In the genomic region with DNA sequence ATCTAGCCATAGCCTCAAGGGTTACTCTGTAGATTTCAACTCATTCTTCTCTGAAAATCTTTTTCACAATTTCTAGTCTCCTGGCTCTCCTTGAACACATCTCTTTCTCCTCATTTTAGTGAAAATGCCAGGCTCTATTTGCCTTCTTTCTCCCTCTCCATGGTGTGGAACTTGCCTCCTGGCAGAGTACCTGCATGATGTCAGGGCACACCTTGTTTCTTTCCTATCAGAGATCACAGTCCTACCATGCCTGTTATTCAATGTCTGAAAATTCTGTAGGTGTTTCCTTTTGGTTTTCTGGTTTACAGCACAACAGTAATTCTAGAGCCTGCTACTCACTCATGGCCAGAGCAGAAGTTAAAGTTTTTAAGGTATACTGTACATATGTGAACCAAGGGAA, we compare ENCODE assay signal across 25 cellular contexts.
"Had no signal": no experiment of that assay in that cellular context is flagged by ENCODE, and none has a peak within 500 bp of the region (broad histone marks: within the 10 kb centered on the region; RNA-seq: fewer than 3 reads in every experiment).

No MANE protein-coding gene starts in this region.

- H3K27ac ChIP-seq: esophagus muscularis mucosa, ovary, skin epidermis, stomach, thyroid gland, upper lobe of left lung, vagina had no signal

- H3K9me3 ChIP-seq: esophagus muscularis mucosa, ovary, stomach, thyroid gland, upper lobe of left lung, vagina had no signal

- H3K4me1 Mint-ChIP-seq: endodermal cell, mesothelial cell of epicardium had no signal

- H3K27me3 Mint-ChIP-seq: central memory CD8-positive, alpha-beta T cell; dendritic cell treated with granulocyte-macrophage colony-stimulating factor and Interleukin-4, amounts not matched to agents 40 ng/mL and 50 ng/mL, for 4 days; naive B cell; progenitor cell of endocrine pancreas; stimulated activated memory B cell treated with anti-CD40 and anti-IgM and Interleukin-4, amounts not matched to agents 10 μg/mL and 1 μg/mL and 100 μg/mL, for 72 hours had no signal

- FAIRE-seq: astrocyte had no signal

- H3K4me1 ChIP-seq: esophagus muscularis mucosa, stomach, vagina had no signal

- H3K36me3 ChIP-seq: esophagus muscularis mucosa, ovary, stomach, thyroid gland, upper lobe of left lung, vagina had no signal

- H3K9me3 Mint-ChIP-seq: central memory CD8-positive, alpha-beta T cell; dendritic cell treated with granulocyte-macrophage colony-stimulating factor and Interleukin-4, amounts not matched to agents 40 ng/mL and 50 ng/mL, for 4 days; endodermal cell; stimulated activated memory B cell treated with anti-CD40 and anti-IgM and Interleukin-4, amounts not matched to agents 10 μg/mL and 1 μg/mL and 100 μg/mL, for 72 hours had no signal

- H3K27ac Mint-ChIP-seq: activated naive CD4-positive, alpha-beta T cell treated with anti-CD3 and anti-CD28 coated beads, Interleukin-2, amount 50 U/mL, for 72 hours; dendritic cell treated with granulocyte-macrophage colony-stimulating factor and Interleukin-4, amounts not matched to agents 40 ng/mL and 50 ng/mL, for 4 days; endodermal cell; mesothelial cell of epicardium; progenitor cell of endocrine pancreas; stimulated activated memory B cell treated with anti-CD40 and anti-IgM and Interleukin-4, amounts not matched to agents 10 μg/mL and 1 μg/mL and 100 μg/mL, for 72 hours had no signal

- H3K4me3 Mint-ChIP-seq: central memory CD8-positive, alpha-beta T cell; dendritic cell treated with granulocyte-macrophage colony-stimulating factor and Interleukin-4, amounts not matched to agents 40 ng/mL and 50 ng/mL, for 4 days; endodermal cell; mesothelial cell of epicardium; naive B cell; stimulated activated memory B cell treated with anti-CD40 and anti-IgM and Interleukin-4, amounts not matched to agents 10 μg/mL and 1 μg/mL and 100 μg/mL, for 72 hours had no signal

- DNase-seq: activated CD4-positive, alpha-beta T cell treated with anti-CD3 and anti-CD28 coated beads for 48 hours; activated CD4-positive, alpha-beta T cell treated with anti-CD3 and anti-CD28 coated beads, Interleukin-2, amount 50 U/mL, for 48 hours; activated CD8-positive, alpha-beta memory T cell treated with anti-CD3 and anti-CD28 coated beads for 24 hours; activated gamma-delta T cell treated with Interleukin-2 at 50 U/mL for 16 hours; endodermal cell; foreskin melanocyte; left ventricle myocardium superior; naive B cell; ovary; stimulated activated CD4-positive, alpha-beta T cell treated with anti-CD3 and anti-CD28 coated beads, Interleukin-4, amount 100 ng/mL, for 24 hours; stomach; upper lobe of left lung had no signal

- ATAC-seq: activated CD4-positive, CD25-positive, alpha-beta regulatory T cell treated with anti-CD3 and anti-CD28 coated beads, Interleukin-2, amount 50 U/mL, for 24 hours; activated naive CD4-positive, alpha-beta T cell treated with anti-CD3 and anti-CD28 coated beads, Interleukin-2, amount 50 U/mL, for 72 hours; left ventricle myocardium superior; sciatic nerve; stimulated activated memory B cell treated with anti-CD40 and anti-IgM and Interleukin-4, amounts not matched to agents 10 μg/mL and 1 μg/mL and 100 μg/mL, for 72 hours had no signal

- H3K4me3 ChIP-seq: esophagus muscularis mucosa, ovary, skin epidermis, stomach, thyroid gland, upper lobe of left lung, vagina had no signal

- H3K27me3 ChIP-seq: esophagus muscularis mucosa, ovary, stomach, thyroid gland, upper lobe of left lung, vagina had no signal
